ENCODE assay signal across 8 cellular contexts in genomic region chr10:124916585-124917167, GRCh38. TPM values are rescaled to one million over a fixed set of nuclear protein-coding genes. Genes with fewer than 3 reads are reported as not detected.
DNase-seq lines count a peak whose midpoint lies in the region; ATAC-seq and TF ChIP-seq lines count a peak whose summit lies in the region.

No MANE protein-coding gene starts in this region.

- WGBS in mammary epithelial cell (ENCODE audit: low coverage, missing lambda C conversion rate) = 1% methylated on average over 12 of the region's 82 CpGs

- DNase-seq in ACHN (peak; percentile 97), NCI-H2196 (lab: John Stamatoyannopoulos, UW; ENCODE audit: unreplicated experiment) (peak; percentile 87), WERI-Rb-1 (peak; percentile 97), mammary epithelial cell (peak; percentile 94), iPS-NIHi11 (ENCODE audit: low spot score) (peak; percentile 100)

- H2AFZ ChIP-seq in mammary epithelial cell (ENCODE audit: low read depth, low read length) = peak overlapping the region; percentile 95

- H3K27ac ChIP-seq in WERI-Rb-1 (peak overlapping the region; percentile 98), mammary epithelial cell (ENCODE audit: insufficient read depth, low read depth, low read length) (peak overlapping the region; percentile 91), skin epidermis (peak overlapping the region; percentile 90 to 99 (median 98))

- peaks cover 55% of the 10 kb centered on the region for H3K79me2 ChIP-seq in mammary epithelial cell (ENCODE audit: insufficient read depth, low read length)

- H3K4me2 ChIP-seq in mammary epithelial cell (ENCODE audit: insufficient read depth, low read depth, low read length) = peak overlapping the region; percentile 99

- no TSS peak for BruUV-seq in mammary epithelial cell (replicated peaks; lab: Mats Ljungman, UMichigan)

- ATAC-seq in GM18868 (IDR thresholded peaks at IDR 0.05; ENCODE audit: unreplicated experiment) (peak; percentile 96), HG03103 (IDR thresholded peaks at IDR 0.05; ENCODE audit: low read depth, unreplicated experiment) (peak; percentile 93)

- H3K9me3 ChIP-seq in WERI-Rb-1 (ENCODE audit: severe bottlenecking) (no peaks in the 10 kb centered on the region), mammary epithelial cell (replicated peaks; ENCODE audit: insufficient read depth, low read length) (no peaks in the 10 kb centered on the region)

- H3K36me3 ChIP-seq in WERI-Rb-1 = peaks cover 8% of the 10 kb centered on the region
- no peaks in the 10 kb centered on the region for H3K36me3 ChIP-seq in mammary epithelial cell (ENCODE audit: insufficient read depth, low read length)

- no peak for TF ChIP-seq CTCF in WERI-Rb-1 (IDR thresholded peaks at IDR 0.05; ENCODE audit: low read depth, low read length)
- peak in 1 of 2 donors; percentile 5 for TF ChIP-seq CTCF in mammary epithelial cell (conservative IDR thresholded peaks at IDR 0.05 in 1 of 2, IDR thresholded peaks at IDR 0.05 in 1 of 2; ENCODE audit: extremely low read depth in 1 of 2, insufficient read depth in 1 of 2, low read depth in 1 of 2, low read length in 2 of 2)

- H3K4me3 ChIP-seq in WERI-Rb-1 (ENCODE audit: low read depth, low read length) = peak overlapping the region; percentile 98
- peak overlapping the region; percentile 66 to 95 (median 87) for H3K4me3 ChIP-seq in mammary epithelial cell (replicated peaks in 1 of 3; ENCODE audit: insufficient read depth in 1 of 3, low read depth in 2 of 3, low read length in 3 of 3)
- H3K4me3 ChIP-seq in skin epidermis = peak overlapping the region; percentile 72 to 92 (median 81)

- peaks cover 23% of the 10 kb centered on the region for H3K4me1 ChIP-seq in mammary epithelial cell (ENCODE audit: insufficient read depth, low read length)

- intact Hi-C loops in mammary epithelial cell (cut with micrococcal nuclease) = loop anchor here (1.0 to 5.0 kb wide), 4 partner anchors 10 to 146 kb away; partner anchors contain the start of gene ZRANB1

- in situ Hi-C loops in ACHN (cut with HindIII; ENCODE audit: low pct_ligation_motif_present, low pct_unique_long_range_greater_than_20kb, low sequenced_read_pairs) (no loop called here), mammary epithelial cell (cut with MboI; ENCODE audit: low sequenced_read_pairs in 2 of 2) (no loop called here)

- H3K9ac ChIP-seq in mammary epithelial cell (ENCODE audit: insufficient read depth, low read length) = peak overlapping the region; percentile 95

- CTCF ChIA-PET in mammary epithelial cell (lab: Charles Lee; ENCODE audit: low non-redundant PET) = interaction anchor here (0.6 kb wide), 1 partner anchor 76 kb away, joined by 3 read pairs; no protein-coding TSS in a partner anchor

- dilution Hi-C loops in mammary epithelial cell (cut with HindIII; ENCODE audit: low sequenced_read_pairs) = no loop called here

- no peaks in the 10 kb centered on the region for H4K20me1 ChIP-seq in mammary epithelial cell (ENCODE audit: insufficient read depth, low read length)

- no peaks in the 10 kb centered on the region for H3K27me3 ChIP-seq in WERI-Rb-1 (ENCODE audit: insufficient read depth, low read depth, severe bottlenecking)
- H3K27me3 ChIP-seq in mammary epithelial cell (ENCODE audit: insufficient read depth, low read length) = no peaks in the 10 kb centered on the region

RNA-seq across cellular contexts. Expression of gene ZRANB1, which starts 25.2 kb away (rescaled TPM):
- total RNA-seq in mammary epithelial cell = 10 to 100 TPM; 14.0 to 19.3 TPM
- 5.6 TPM for polyA plus RNA-seq in mammary epithelial cell
- polyA minus RNA-seq in mammary epithelial cell = 9.1 TPM

Comparison
In these comparisons a context has a peak if more than half of its experiments do, and no peak if none do; other contexts are left out.
1. Peak in every context shown above with its lines: DNase-seq, ATAC-seq, H3K4me3 ChIP-seq and H3K27ac ChIP-seq.